9 cellular contexts compared by ENCODE assay signal in genomic region chr2:119234021-119235019, GRCh38. TPM values are rescaled to one million over a fixed set of nuclear protein-coding genes. Genes with fewer than 3 reads are reported as not detected.
DNase-seq lines count a peak whose midpoint lies in the region; FAIRE-seq and TF ChIP-seq lines count a peak whose summit lies in the region.
"Had no signal": no experiment of that assay in that cellular context is flagged by ENCODE, and none has a peak within 500 bp of the region (broad histone marks: within the 10 kb centered on the region; RNA-seq: fewer than 3 reads in every experiment).

No MANE protein-coding gene starts in this region.

- no peak overlapping the region for H3K27ac ChIP-seq in astrocyte (ENCODE audit: low read depth, low read length)
- no peak overlapping the region for H3K27ac ChIP-seq in coronary artery
- H3K27ac ChIP-seq: epithelial cell of prostate had no signal

- peaks cover 9% of the 10 kb centered on the region for H3K36me3 Mint-ChIP-seq in astrocyte (ENCODE audit: low read depth, unreplicated experiment)

- H3K79me2 ChIP-seq in astrocyte (ENCODE audit: insufficient read depth, low read length), result peaks cover 40% of the 10 kb centered on the region

- no peak overlapping the region for H2AFZ ChIP-seq in astrocyte (ENCODE audit: low read depth, low read length)

- H3K9ac ChIP-seq in astrocyte (ENCODE audit: low read length), result no peak overlapping the region

- in situ Hi-C loops in KBM-7 (cut with MboI; ENCODE audit: low pct_unique_long_range_greater_than_20kb, low sequenced_read_pairs), result no loop called here

- H3K27ac Mint-ChIP-seq in astrocyte (ENCODE audit: unreplicated experiment), result no peak overlapping the region

- H3K9me3 ChIP-seq in astrocyte (ENCODE audit: insufficient read depth, low read depth, low read length), result no peaks in the 10 kb centered on the region

- TF ChIP-seq CTCF in astrocyte (IDR thresholded peaks at IDR 0.05; ENCODE audit: insufficient read depth, low read depth, low read length) (peak; percentile 22), coronary artery (IDR thresholded peaks at IDR 0.05) (no peak)

- peaks cover 70% of the 10 kb centered on the region for H3K4me1 Mint-ChIP-seq in astrocyte (ENCODE audit: low read depth, unreplicated experiment)

- H3K9me3 Mint-ChIP-seq in astrocyte (ENCODE audit: unreplicated experiment), result peaks cover under 1% of the 10 kb centered on the region

- H3K4me2 ChIP-seq in astrocyte (ENCODE audit: low read length), result peak overlapping the region; percentile 75

- peaks cover 18% of the 10 kb centered on the region for H4K20me1 ChIP-seq in astrocyte (ENCODE audit: insufficient read depth, low read length)

- H3K36me3 ChIP-seq in astrocyte (ENCODE audit: insufficient read depth, low read length), result no peaks in the 10 kb centered on the region

- H3K4me1 ChIP-seq in astrocyte (ENCODE audit: insufficient read depth, low read length), result peaks cover 44% of the 10 kb centered on the region

- no peak overlapping the region for H3K4me3 Mint-ChIP-seq in astrocyte (ENCODE audit: unreplicated experiment)

- DNase-seq in ELF-1 (ENCODE audit: low read depth, low spot score) (peak; percentile 92), KBM-7 (peak; percentile 27), astrocyte (ENCODE audit: low read depth) (no peak), lung microvascular endothelial cell (ENCODE audit: low read depth in 2 of 2) (peak; percentile 40 to 68), coronary artery (ENCODE audit: low spot score) (no peak), GOT3 (lab: John Stamatoyannopoulos, UW) (no peak), GM19238 (ENCODE audit: insufficient read length, low spot score) (no peak)
- DNase-seq in effector CD4-positive, alpha-beta T cell, result no peak

- peak; percentile 39 for FAIRE-seq in astrocyte (lab: Jason Lieb, UNC)

- no peaks in the 10 kb centered on the region for H3K27me3 Mint-ChIP-seq in astrocyte (ENCODE audit: low read depth, unreplicated experiment)

- no peaks in the 10 kb centered on the region for H3K27me3 ChIP-seq in astrocyte (ENCODE audit: insufficient read depth, low read length)

- H3K4me3 ChIP-seq in astrocyte (ENCODE audit: insufficient read depth, low read depth, low read length) (no peak overlapping the region), coronary artery (no peak overlapping the region)

RNA-seq across cellular contexts. Expression of gene STEAP3, which starts 10.7 kb away (rescaled TPM):
- 38.8 and 43.1 TPM in 2 replicates for total RNA-seq in astrocyte
- 4.6 and 7.2 TPM in 2 replicates for total RNA-seq in lung microvascular endothelial cell

Comparison
In these comparisons a context has a peak if more than half of its experiments do, and no peak if none do; other contexts are left out.
1. DNase-seq: peak in ELF-1 (single experiment), KBM-7 (single experiment) and lung microvascular endothelial cell (2 of 2); none in astrocyte (single experiment), coronary artery (single experiment), effector CD4-positive, alpha-beta T cell (single experiment), GOT3 (single experiment) and GM19238 (single experiment).